In genomic region chr11:116478676-116479075, GRCh38 we compare ENCODE assay signal across 17 cellular contexts.
DNase-seq lines count a peak whose midpoint lies in the region; ATAC-seq, FAIRE-seq and TF ChIP-seq lines count a peak whose summit lies in the region.
"Had no signal": no experiment of that assay in that cellular context is flagged by ENCODE, and none has a peak within 500 bp of the region (broad histone marks: within the 10 kb centered on the region; RNA-seq: fewer than 3 reads in every experiment).

No MANE protein-coding gene starts in this region.

- H3K27me3 ChIP-seq in WERI-Rb-1 (ENCODE audit: insufficient read depth, low read depth, severe bottlenecking) (no peaks in the 10 kb centered on the region), testis (no peaks in the 10 kb centered on the region)
- H3K27me3 ChIP-seq: BLaER1 had no signal

- intact Hi-C loops in testis (cut with DNase I; ENCODE audit: low total_unique reads): no loop called here

- peak overlapping the region; percentile 81 for H3K27ac ChIP-seq in WERI-Rb-1
- peak overlapping the region in 1 of 2 donors; percentile 20 for H3K27ac ChIP-seq in testis
- H3K27ac ChIP-seq: BLaER1, GM23248 had no signal

- peaks cover 18% of the 10 kb centered on the region for H3K4me1 ChIP-seq in testis
- H3K4me1 ChIP-seq: BLaER1 had no signal

- DNase-seq in NCI-H2227 (lab: John Stamatoyannopoulos, UW; ENCODE audit: unreplicated experiment) (peak; percentile 42), NCI-H2227 treated with DMSO at 0.1 percent for 48 hours (lab: John Stamatoyannopoulos, UW) (no peak), NCI-H82 (lab: John Stamatoyannopoulos, UW) (peak; percentile 93), WERI-Rb-1 (peak; percentile 86), testis (peak; percentile 46), H54 (ENCODE audit: insufficient read length, low spot score) (no peak), NCI-H1436 (lab: John Stamatoyannopoulos, UW) (no peak)
- DNase-seq: 8988T; Calu3; CD8-positive, alpha-beta T cell; GM23248; HCEC 1CT had no signal

- no peak for FAIRE-seq in H54 (lab: Jason Lieb, UNC)
- FAIRE-seq: G401.6, GM12891, HepG2 had no signal

- no peak for TF ChIP-seq POLR2A in testis (IDR thresholded peaks at IDR 0.05)
- TF ChIP-seq POLR2A in H54 (IDR thresholded peaks at IDR 0.05; ENCODE audit: low read depth, low read length): no peak

- H3K9me3 ChIP-seq in WERI-Rb-1 (ENCODE audit: severe bottlenecking): no peaks in the 10 kb centered on the region
- no peaks in the 10 kb centered on the region for H3K9me3 ChIP-seq in testis
- H3K9me3 ChIP-seq: BLaER1 had no signal

- no peak for TF ChIP-seq CTCF in WERI-Rb-1 (IDR thresholded peaks at IDR 0.05; ENCODE audit: low read depth, low read length)
- TF ChIP-seq CTCF in testis (IDR thresholded peaks at IDR 0.05): no peak

- no peak for ATAC-seq in HG02938 (IDR thresholded peaks at IDR 0.05; ENCODE audit: unreplicated experiment)
- ATAC-seq: CD8-positive, alpha-beta T cell; HepG2 had no signal

- WGBS in testis, 2 donors: 57 to 58% methylated on average over 3 of the region's 3 CpGs

- H3K4me3 ChIP-seq in WERI-Rb-1 (ENCODE audit: low read depth, low read length) (peak overlapping the region; percentile 38), testis (no peak overlapping the region)
- H3K4me3 ChIP-seq: BLaER1, GM23248 had no signal

- H3K36me3 ChIP-seq in WERI-Rb-1 (no peaks in the 10 kb centered on the region), testis (ENCODE audit: low read depth, missing control alignments) (no peaks in the 10 kb centered on the region)
- H3K36me3 ChIP-seq: BLaER1 had no signal

Comparison
In these comparisons a context has a peak if more than half of its experiments do, and no peak if none do; other contexts are left out.
1. DNase-seq: peak in NCI-H2227 (single experiment), NCI-H82 (single experiment), WERI-Rb-1 (single experiment) and testis (single experiment); none in NCI-H2227 treated with DMSO at 0.1 percent for 48 hours (single experiment), H54 (single experiment) and NCI-H1436 (single experiment).